Comparison of ENCODE assay signal across 21 cellular contexts in the genomic region with DNA sequence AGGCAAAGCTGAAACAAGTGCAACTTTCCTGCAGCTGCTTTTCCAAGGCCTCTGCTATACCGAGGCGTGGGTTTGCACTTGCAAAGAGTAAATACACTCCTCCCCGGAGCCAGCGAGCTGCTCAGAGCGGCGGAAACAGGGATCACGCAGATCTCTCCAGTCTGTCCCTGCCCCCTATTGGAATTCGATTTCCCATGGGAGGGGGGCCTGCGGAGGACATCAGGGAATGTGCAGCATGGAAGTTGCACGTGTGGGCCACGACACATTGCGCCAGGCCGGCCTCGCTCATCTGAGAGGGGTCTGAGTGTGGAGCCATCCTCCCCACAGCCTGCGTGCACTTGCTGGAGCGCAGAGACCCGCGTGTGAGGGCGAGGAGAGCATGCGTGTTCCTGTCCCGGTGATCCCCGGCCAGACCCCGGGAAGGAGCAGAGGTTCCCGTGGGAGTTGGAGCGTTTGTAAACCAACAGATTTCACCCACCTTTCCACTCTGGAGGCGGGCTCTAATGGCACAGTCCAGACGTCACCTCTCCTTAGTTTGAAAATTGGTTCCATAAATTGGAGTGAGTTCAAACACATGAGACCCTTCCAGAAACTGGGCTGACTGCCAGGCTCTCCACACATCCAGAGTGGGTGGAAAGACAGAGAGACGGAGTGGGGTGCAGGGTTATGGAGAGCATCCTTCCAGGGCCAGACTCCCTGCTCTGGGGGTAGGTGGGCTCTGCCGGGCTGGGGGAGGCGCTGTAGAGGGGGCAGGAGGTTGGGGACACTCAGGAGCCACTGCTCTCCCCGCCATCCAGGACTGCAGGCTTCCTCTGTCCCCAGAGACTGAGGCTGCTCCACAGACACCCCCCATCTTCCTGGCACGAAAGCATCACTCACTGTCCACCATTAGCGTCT.
DNase-seq lines count a peak whose midpoint lies in the region; ATAC-seq and TF ChIP-seq lines count a peak whose summit lies in the region.
"Had no signal": no experiment of that assay in that cellular context is flagged by ENCODE, and none has a peak within 500 bp of the region (broad histone marks: within the 10 kb centered on the region; RNA-seq: fewer than 3 reads in every experiment).

No MANE protein-coding gene starts in this region.

- no peak overlapping the region for H3K4me3 ChIP-seq in stomach
- H3K4me3 ChIP-seq: ascending aorta, left lung, MG63, pancreas, tibial artery had no signal

- ATAC-seq in left cardiac atrium = no peak
- ATAC-seq in Right ventricle myocardium superior (ENCODE audit: poor library complexity) = no peak
- peak; percentile 37 for ATAC-seq in left lobe of liver
- ATAC-seq: left lung, pancreas had no signal

- no peak overlapping the region for H3K27ac ChIP-seq in stomach
- H3K27ac ChIP-seq: ascending aorta, left lung, pancreas, tibial artery had no signal

- no peaks in the 10 kb centered on the region for H3K36me3 ChIP-seq in stomach
- H3K36me3 ChIP-seq: ascending aorta, left lung, pancreas, tibial artery had no signal

- peak; percentile 22 for DNase-seq in left cardiac atrium
- DNase-seq in Right ventricle myocardium superior = no peak
- DNase-seq in NCI-H1105 treated with DMSO at 0.1 percent for 48 hours (lab: John Stamatoyannopoulos, UW) = peak; percentile 55
- DNase-seq in left lobe of liver (ENCODE audit: low spot score) = peak; percentile 59
- peak; percentile 47 for DNase-seq in stomach
- DNase-seq in germinal center (ENCODE audit: low spot score) = no peak
- no peak for DNase-seq in NCI-H187 (lab: John Stamatoyannopoulos, UW)
- no peak for DNase-seq in ACHN
- DNase-seq: CD4-positive, alpha-beta memory T cell; DMS53; effector memory CD4-positive, alpha-beta T cell; glutamatergic neuron; MG63; NCI-H2029; NCI-H510A treated with DMSO at 0.1 percent for 48 hours; stimulated activated naive CD4-positive, alpha-beta T cell; SW 1271 had no signal

- H3K27me3 ChIP-seq in stomach = peaks cover 0 to 8% (median 0%) of the 10 kb centered on the region in 3 donors
- H3K27me3 ChIP-seq: ascending aorta, left lung, MG63, pancreas had no signal

- in situ Hi-C loops in ACHN (cut with HindIII; ENCODE audit: low pct_ligation_motif_present, low pct_unique_long_range_greater_than_20kb, low sequenced_read_pairs) = no loop called here

- TF ChIP-seq CTCF in stomach (IDR thresholded peaks at IDR 0.05) = no peak

- 41 to 60% (median 48%) methylated on average over 31 to 33 of the region's 33 CpGs for WGBS in stomach, 5 donors

- no peaks in the 10 kb centered on the region for H3K9me3 ChIP-seq in stomach
- H3K9me3 ChIP-seq: ascending aorta, left lung, MG63, pancreas, tibial artery had no signal

- peaks cover 6 to 18% (median 7%) of the 10 kb centered on the region in 4 donors for H3K4me1 ChIP-seq in stomach
- H3K4me1 ChIP-seq: pancreas had no signal

- no peak for TF ChIP-seq EP300 in stomach (IDR thresholded peaks at IDR 0.05)

- intact Hi-C loops in left cardiac atrium (cut with DNase I) = loop anchor here in 1 of 2 donors (10.0 kb wide), 1 partner anchor 88 kb away; no protein-coding TSS in a partner anchor
- intact Hi-C loops in Right ventricle myocardium superior (cut with DNase I) = no loop called here
- intact Hi-C loops in stomach (cut with DNase I; ENCODE audit: low total_unique reads) = no loop called here

- TF ChIP-seq POLR2A in stomach (IDR thresholded peaks at IDR 0.05) = no peak

Comparison
In these comparisons a context has a peak if more than half of its experiments do, and no peak if none do; other contexts are left out.
1. DNase-seq: peak in left cardiac atrium (single experiment), NCI-H1105 treated with DMSO at 0.1 percent for 48 hours (single experiment), left lobe of liver (single experiment) and stomach (single experiment); none in Right ventricle myocardium superior (single experiment), germinal center (single experiment), NCI-H187 (0 of 2) and ACHN (single experiment).